ENCODE assay signal across 11 cellular contexts in genomic region chr10:74753295-74754211, GRCh38.
DNase-seq lines count a peak whose midpoint lies in the region; ATAC-seq, FAIRE-seq and TF ChIP-seq lines count a peak whose summit lies in the region.
"Had no signal": no experiment of that assay in that cellular context is flagged by ENCODE, and none has a peak within 500 bp of the region (broad histone marks: within the 10 kb centered on the region; RNA-seq: fewer than 3 reads in every experiment).

No MANE protein-coding gene starts in this region.

- no peak for ATAC-seq in GM21529 (IDR thresholded peaks at IDR 0.05; ENCODE audit: unreplicated experiment)
- ATAC-seq: effector memory CD8-positive, alpha-beta T cell had no signal

- no peak for TF ChIP-seq POLR2A in transverse colon (IDR thresholded peaks at IDR 0.05)

- no peak overlapping the region for H3K4me3 ChIP-seq in transverse colon

- H3K27ac ChIP-seq in VCaP: peak overlapping the region; percentile 26
- peak overlapping the region in 3 of 4 donors; percentile 35 to 65 (median 40) for H3K27ac ChIP-seq in transverse colon

- intact Hi-C loops in transverse colon (cut with DNase I; ENCODE audit: low total_unique reads): no loop called here

- H3K27me3 ChIP-seq in transverse colon: no peaks in the 10 kb centered on the region

- peaks cover 0 to 12% (median 6%) of the 10 kb centered on the region in 4 donors for H3K4me1 ChIP-seq in transverse colon

- CTCF ChIA-PET in HEK293T (lab: Yijun Ruan, JAX): interaction anchor here (0.5 kb wide), 1 partner anchor 24 kb away, joined by 3 read pairs; no protein-coding TSS in a partner anchor

- no peak for FAIRE-seq in RCC 7860 (lab: Jason Lieb, UNC)

- no peak for TF ChIP-seq EP300 in transverse colon (IDR thresholded peaks at IDR 0.05; ENCODE audit: low read depth)

- DNase-seq in HEK293T (ENCODE audit: extremely low spot score) (no peak), iris pigment epithelial cell (ENCODE audit: low read depth) (peak; percentile 20), transverse colon (peak; percentile 15), hepatic stellate cell (ENCODE audit: low spot score) (no peak), RCC 7860 (ENCODE audit: low spot score) (no peak)
- DNase-seq: activated CD4-positive, alpha-beta memory T cell treated with anti-CD3 and anti-CD28 coated beads for 36 hours; effector memory CD8-positive, alpha-beta T cell; hippocampal formation; NCI-H1436 had no signal

- in situ Hi-C loops in transverse colon (cut with MboI; ENCODE audit: low pct_ligation_motif_present in 1 of 4, low pct_unique_long_range_greater_than_20kb in 1 of 4, low sequenced_read_pairs in 3 of 4): no loop called here

- TF ChIP-seq CTCF in VCaP (conservative IDR thresholded peaks at IDR 0.05) (no peak), transverse colon (IDR thresholded peaks at IDR 0.05) (no peak)

- no peaks in the 10 kb centered on the region for H3K9me3 ChIP-seq in transverse colon

- 68% methylated on average over 18 of the region's 18 CpGs; no CpG with 5 or more reads in 1 of the 2 donors for WGBS in transverse colon (ENCODE audit: low coverage in 1 of 2), 2 donors

- POLR2A ChIA-PET in HEK293T (lab: Yijun Ruan, JAX): no interaction called here

- H3K36me3 ChIP-seq in transverse colon: no peaks in the 10 kb centered on the region

TF ChIP-seq in HEK293T, 16 proteins besides CTCF, POLR2A, EP300 and RAD21:
- TF ChIP-seq FOXM1 (IDR thresholded peaks at IDR 0.05; ENCODE audit: borderline replicate concordance) (no peak), PKNOX1 (IDR thresholded peaks at IDR 0.05) (peak; percentile 74), HDGF (IDR thresholded peaks at IDR 0.05; ENCODE audit: borderline replicate concordance) (no peak), ARNT (IDR thresholded peaks at IDR 0.05) (no peak), LEF1 (IDR thresholded peaks at IDR 0.05; ENCODE audit: borderline replicate concordance) (no peak), CTBP1 (IDR thresholded peaks at IDR 0.05; ENCODE audit: borderline replicate concordance) (no peak), L3MBTL2 (conservative IDR thresholded peaks at IDR 0.05) (peak; percentile 82), ZNF384 (IDR thresholded peaks at IDR 0.05) (no peak)

Comparison
In these comparisons a context has a peak if more than half of its experiments do, and no peak if none do; other contexts are left out.
1. DNase-seq: peak in iris pigment epithelial cell (single experiment) and transverse colon (single experiment); none in HEK293T (single experiment), hepatic stellate cell (single experiment) and RCC 7860 (single experiment).